ENCODE assay signal across 8 cellular contexts in genomic region chr15:45637552-45638033, GRCh38. TPM values are rescaled to one million over a fixed set of nuclear protein-coding genes. Genes with fewer than 3 reads are reported as not detected.
DNase-seq lines count a peak whose midpoint lies in the region; ATAC-seq, FAIRE-seq and TF ChIP-seq lines count a peak whose summit lies in the region.

No MANE protein-coding gene starts in this region.

- intact Hi-C loops in body of pancreas (cut with DNase I) (no loop called here), HepG2 (cut with micrococcal nuclease; ENCODE audit: unreplicated experiment) (loop anchor here (5.0 to 10.0 kb wide), 2 partner anchors 53 to 160 kb away; partner anchors contain the start of gene BLOC1S6)

- ATAC-seq in GM19025 (IDR thresholded peaks at IDR 0.05; ENCODE audit: low read depth, unreplicated experiment): peak; percentile 30
- ATAC-seq in HG03342 (IDR thresholded peaks at IDR 0.05; ENCODE audit: unreplicated experiment): peak; percentile 67
- peak; percentile 69 for ATAC-seq in T-helper 17 cell
- ATAC-seq in body of pancreas: peak; percentile 13
- no peak for ATAC-seq in HepG2

- peaks cover 4% of the 10 kb centered on the region for H3K36me3 Mint-ChIP-seq in T-helper 17 cell (ENCODE audit: low read depth)

- TF ChIP-seq CTCF in body of pancreas (IDR thresholded peaks at IDR 0.05): no peak
- TF ChIP-seq CTCF in HepG2 (CRISPR knock-in tag; IDR thresholded peaks at IDR 0.05): no peak

- H3K4me3 Mint-ChIP-seq in T-helper 17 cell: peak overlapping the region; percentile 97

- DNase-seq in AML-193 (lab: John Stamatoyannopoulos, UW): peak; percentile 91
- DNase-seq in T-helper 17 cell: peak in 2 of 3 donors; percentile 15 to 25
- DNase-seq in body of pancreas: peak; percentile 53 to 76 (median 64)
- peak; percentile 80 for DNase-seq in HepG2 (ENCODE audit: low spot score)
- peak; percentile 34 for DNase-seq in stimulated activated CD8-positive, alpha-beta memory T cell treated with anti-CD3 and anti-CD28 coated beads, Interleukin-4, amount 100 ng/mL, for 24 hours (ENCODE audit: low read depth)
- DNase-seq in occipital lobe (lab: John Stamatoyannopoulos, UW): no peak

- TF ChIP-seq EP300 in HepG2 (IDR thresholded peaks at IDR 0.05; ENCODE audit: low read depth in 2 of 2, low read length in 2 of 2): no peak
- TF ChIP-seq EP300 in HepG2 (CRISPR knock-in tag; IDR thresholded peaks at IDR 0.05; ENCODE audit: borderline replicate concordance): no peak

- BruUV-seq in HepG2 (replicated peaks; lab: Mats Ljungman, UMichigan): TSS peak; percentile 32

- H3K36me3 ChIP-seq in body of pancreas (replicated peaks in 1 of 2; ENCODE audit: insufficient read depth in 1 of 2, low read depth in 2 of 2) (no peaks in the 10 kb centered on the region), HepG2 (replicated peaks in 1 of 2; ENCODE audit: control insufficient read depth in 1 of 2, insufficient read depth in 2 of 2, low read length in 2 of 2) (no peaks in the 10 kb centered on the region)

- H4K20me1 ChIP-seq in HepG2 (ENCODE audit: insufficient read depth, low read length): no peaks in the 10 kb centered on the region

- FAIRE-seq in HepG2 (lab: Jason Lieb, UNC): peak; percentile 71

- TF ChIP-seq POLR2A in body of pancreas (IDR thresholded peaks at IDR 0.05) (no peak), HepG2 (IDR thresholded peaks at IDR 0.05; ENCODE audit: insufficient read depth in 1 of 2, low read depth in 2 of 2, low read length in 2 of 2) (no peak)

- H3K4me1 ChIP-seq in body of pancreas: peaks cover 59% of the 10 kb centered on the region
- peaks cover 57% of the 10 kb centered on the region for H3K4me1 ChIP-seq in HepG2 (ENCODE audit: insufficient read depth, low read length)

- H3K9me3 ChIP-seq in T-helper 17 cell (ENCODE audit: control insufficient read depth, low read length, poor library complexity, severe bottlenecking) (no peaks in the 10 kb centered on the region), body of pancreas (no peaks in the 10 kb centered on the region), HepG2 (ENCODE audit: low read length) (no peaks in the 10 kb centered on the region)

- no peaks in the 10 kb centered on the region for H3K27me3 Mint-ChIP-seq in T-helper 17 cell

- H3K4me1 Mint-ChIP-seq in T-helper 17 cell: peaks cover 43% of the 10 kb centered on the region

- TF ChIP-seq RAD21 in HepG2 (CRISPR knock-in tag; IDR thresholded peaks at IDR 0.05): no peak

- H3K9ac ChIP-seq in HepG2 (ENCODE audit: insufficient read depth, low read depth, low read length): peak overlapping the region; percentile 42

- H3K27ac ChIP-seq in body of pancreas: peak overlapping the region; percentile 73 to 85 (median 79)
- peak overlapping the region; percentile 74 for H3K27ac ChIP-seq in HepG2 (ENCODE audit: extremely low read length, insufficient read depth, low read length)

- peak overlapping the region; percentile 71 for H2AFZ ChIP-seq in HepG2 (ENCODE audit: low read length)

- WGBS in body of pancreas, 2 donors: 1% methylated on average over 6 of the region's 6 CpGs
- WGBS in HepG2 (ENCODE audit: low lambda C conversion rate): 7% methylated on average over 6 of the region's 6 CpGs

- H3K27me3 ChIP-seq in body of pancreas: no peaks in the 10 kb centered on the region
- H3K27me3 ChIP-seq in HepG2 (ENCODE audit: control insufficient read depth in 1 of 2, insufficient read depth in 2 of 2, low read length in 2 of 2): no peaks in the 10 kb centered on the region; a peak in 1 of 5 replicates

- no peaks in the 10 kb centered on the region for H3K79me2 ChIP-seq in HepG2 (ENCODE audit: insufficient read depth, low read length)

- POLR2A ChIA-PET in HepG2 (lab: Yijun Ruan, JAX): interaction anchor here (1.0 to 1.7 kb wide), 2 partner anchors 11 to 50 kb away, joined by 4 to 10 read pairs; partner anchors contain the start of gene BLOC1S6

- CTCF ChIA-PET in HepG2 (lab: Yijun Ruan, JAX; ENCODE audit: low intra/inter-chr PET ratio, low total read pairs): no interaction called here

- in situ Hi-C loops in HepG2 (cut with HindIII; ENCODE audit: extremely low pct_ligation_motif_present, low pct_unique_long_range_greater_than_20kb): no loop called here

- H3K4me3 ChIP-seq in body of pancreas: no peak overlapping the region
- H3K4me3 ChIP-seq in HepG2 (replicated peaks in 1 of 3; ENCODE audit: insufficient read depth in 1 of 3, low read depth in 2 of 3, low read length in 3 of 3): peak overlapping the region; percentile 0 to 36 (median 27); a peak in 2 of 6 replicates

- H3K27ac Mint-ChIP-seq in T-helper 17 cell: peak overlapping the region; percentile 95

- peak overlapping the region; percentile 66 for H3K4me2 ChIP-seq in HepG2 (ENCODE audit: low read depth, low read length)

TF ChIP-seq in HepG2, 621 proteins besides CTCF, POLR2A, EP300 and RAD21 (continues in another document):
- TF ChIP-seq NAIF1 (CRISPR knock-in tag; IDR thresholded peaks at IDR 0.05; ENCODE audit: borderline replicate concordance) (no peak), ZNF619 (CRISPR knock-in tag; IDR thresholded peaks at IDR 0.05) (no peak), ZNF782 (CRISPR knock-in tag; IDR thresholded peaks at IDR 0.05; ENCODE audit: borderline replicate concordance) (no peak), ZNF556 (CRISPR knock-in tag; IDR thresholded peaks at IDR 0.05; ENCODE audit: borderline replicate concordance) (no peak), TRIM22 (IDR thresholded peaks at IDR 0.05) (no peak), IRF2 (CRISPR knock-in tag; IDR thresholded peaks at IDR 0.05) (peak; percentile 61; the same call in 1 of the 2 replicates), ZNF432 (CRISPR knock-in tag; IDR thresholded peaks at IDR 0.05; ENCODE audit: borderline replicate concordance) (no peak)

RNA-seq across cellular contexts. Expression of gene SQOR, which starts 2.8 kb away (rescaled TPM):
- total RNA-seq in T-helper 17 cell (10 to 100 TPM; 36.5 to 39.0 TPM), body of pancreas (10 to 100 TPM; 15.8 to 41.8 TPM), HepG2 (2016; rRNA removed; fragmentation: Illumina TruSeq; extraction: Trizol) (19.4 and 25.9 TPM in 2 replicates), occipital lobe (3.1 TPM)
- 14.8 and 16.6 TPM in 2 replicates for total RNA-seq in HepG2 (2016; cell fraction: cytosol; rRNA removed; fragmentation: Illumina TruSeq; extraction: Trizol; ENCODE audit: low read depth)
- total RNA-seq in HepG2 (2016; cell fraction: insoluble cytoplasmic fraction; rRNA removed; fragmentation: Illumina TruSeq; extraction: Trizol): 19.9 and 25.8 TPM in 2 replicates
- 20.2 and 21.7 TPM in 2 replicates for total RNA-seq in HepG2 (2016; cell fraction: membrane; rRNA removed; fragmentation: Illumina TruSeq; extraction: Trizol)
- total RNA-seq in HepG2 (2016; cell fraction: nucleus; rRNA removed; fragmentation: Illumina TruSeq; extraction: Trizol): 7.5 and 8.5 TPM in 2 replicates
- 17.5 and 19.3 TPM in 2 replicates for polyA plus RNA-seq in HepG2 (2011; rRNA removed)
- polyA plus RNA-seq in HepG2 (2011; cell fraction: cytosol; rRNA removed): 15.4 and 18.8 TPM in 2 replicates
- 7.0 and 7.3 TPM in 2 replicates for polyA plus RNA-seq in HepG2 (2011; cell fraction: nucleus; rRNA removed)
- polyA plus RNA-seq in HepG2 (2012): 7.7 and 8.6 TPM in 2 replicates
- 13.3 and 13.9 TPM in 2 replicates for polyA plus RNA-seq in HepG2 (2016; cell fraction: cytosol; fragmentation: Illumina TruSeq; extraction: Trizol; ENCODE audit: low read depth)
- polyA plus RNA-seq in HepG2 (2016; cell fraction: insoluble cytoplasmic fraction; fragmentation: Illumina TruSeq; extraction: Trizol; ENCODE audit: low read depth): 20.1 and 20.6 TPM in 2 replicates
- 15.0 and 15.1 TPM in 2 replicates for polyA plus RNA-seq in HepG2 (2016; cell fraction: membrane; fragmentation: Illumina TruSeq; extraction: Trizol; ENCODE audit: low read depth)
- 7.2 and 10.5 TPM in 2 replicates for polyA plus RNA-seq in HepG2 (2016; cell fraction: nucleus; fragmentation: Illumina TruSeq; extraction: Trizol; ENCODE audit: insufficient read depth, low read depth)
- polyA minus RNA-seq in HepG2 (2011; rRNA and poly(A)+ RNA removed; ENCODE audit: low replicate concordance): 17.0 and 23.7 TPM in 2 replicates
- polyA minus RNA-seq in HepG2 (2011; cell fraction: cytosol; rRNA and poly(A)+ RNA removed): 8.4 and 13.7 TPM in 2 replicates
- 8.0 and 12.3 TPM in 2 replicates for polyA minus RNA-seq in HepG2 (2011; cell fraction: nucleus; rRNA and poly(A)+ RNA removed)

RNA-seq across cellular contexts. Expression of gene BLOC1S6, which starts 50.4 kb away (rescaled TPM):
- 10 to 100 TPM; 48.5 to 66.2 TPM for total RNA-seq in T-helper 17 cell
- total RNA-seq in body of pancreas: 10 to 100 TPM; 18.5 to 34.0 TPM
- total RNA-seq in HepG2 (2016; rRNA removed; fragmentation: Illumina TruSeq; extraction: Trizol): 44.3 and 67.5 TPM in 2 replicates
- total RNA-seq in HepG2 (2016; cell fraction: cytosol; rRNA removed; fragmentation: Illumina TruSeq; extraction: Trizol; ENCODE audit: low read depth): 9.7 and 14.1 TPM in 2 replicates
- 45.6 and 82.4 TPM in 2 replicates for total RNA-seq in HepG2 (2016; cell fraction: insoluble cytoplasmic fraction; rRNA removed; fragmentation: Illumina TruSeq; extraction: Trizol)
- total RNA-seq in HepG2 (2016; cell fraction: membrane; rRNA removed; fragmentation: Illumina TruSeq; extraction: Trizol): 37.2 and 39.9 TPM in 2 replicates
- total RNA-seq in HepG2 (2016; cell fraction: nucleus; rRNA removed; fragmentation: Illumina TruSeq; extraction: Trizol): 21.7 and 23.9 TPM in 2 replicates
- 10.0 and 11.8 TPM in 2 replicates for polyA plus RNA-seq in HepG2 (2011; rRNA removed)
- polyA plus RNA-seq in HepG2 (2011; cell fraction: cytosol; rRNA removed): 7.2 and 9.3 TPM in 2 replicates
- 5.0 and 5.5 TPM in 2 replicates for polyA plus RNA-seq in HepG2 (2011; cell fraction: nucleus; rRNA removed)
- 31.1 and 38.9 TPM in 2 replicates for polyA plus RNA-seq in HepG2 (2012)
- polyA plus RNA-seq in HepG2 (2016; cell fraction: cytosol; fragmentation: Illumina TruSeq; extraction: Trizol; ENCODE audit: low read depth): 4.7 and 5.4 TPM in 2 replicates
- 54.5 and 55.8 TPM in 2 replicates for polyA plus RNA-seq in HepG2 (2016; cell fraction: insoluble cytoplasmic fraction; fragmentation: Illumina TruSeq; extraction: Trizol; ENCODE audit: low read depth)
- polyA plus RNA-seq in HepG2 (2016; cell fraction: membrane; fragmentation: Illumina TruSeq; extraction: Trizol; ENCODE audit: low read depth): 16.2 and 20.1 TPM in 2 replicates
- 27.7 and 30.6 TPM in 2 replicates for polyA plus RNA-seq in HepG2 (2016; cell fraction: nucleus; fragmentation: Illumina TruSeq; extraction: Trizol; ENCODE audit: insufficient read depth, low read depth)
- polyA minus RNA-seq in HepG2 (2011; rRNA and poly(A)+ RNA removed; ENCODE audit: low replicate concordance): 11.2 and 14.4 TPM in 2 replicates
- 15.0 and 20.2 TPM in 2 replicates for polyA minus RNA-seq in HepG2 (2011; cell fraction: cytosol; rRNA and poly(A)+ RNA removed)
- 11.6 and 13.8 TPM in 2 replicates for polyA minus RNA-seq in HepG2 (2011; cell fraction: nucleus; rRNA and poly(A)+ RNA removed)
- 132 TPM for total RNA-seq in occipital lobe

Comparison
In these comparisons a context has a peak if more than half of its experiments do, and no peak if none do; other contexts are left out.
1. H3K4me3 ChIP-seq: peak in HepG2 (3 of 3); none in body of pancreas (0 of 2).